In genomic region chr1:6026095-6026809, GRCh38 we compare ENCODE assay signal across 8 cellular contexts. TPM values are rescaled to one million over a fixed set of nuclear protein-coding genes. Genes with fewer than 3 reads are reported as not detected.
DNase-seq lines count a peak whose midpoint lies in the region; ATAC-seq and TF ChIP-seq lines count a peak whose summit lies in the region.

No MANE protein-coding gene starts in this region.

- 5% methylated on average over 4 of the region's 34 CpGs for WGBS in esophagus muscularis mucosa
- no CpG with 5 or more reads among the region's 34 CpGs for WGBS in trophoblast cell (ENCODE audit: extremely low coverage, insufficient coverage, insufficient read length)

- no peak overlapping the region for H2AK5ac ChIP-seq in trophoblast cell (ENCODE audit: low read length)

- peaks cover 8% of the 10 kb centered on the region; the same call in 1 of the 2 replicates for H3K9me3 ChIP-seq in BLaER1
- no peaks in the 10 kb centered on the region for H3K9me3 ChIP-seq in esophagus muscularis mucosa
- H3K9me3 ChIP-seq in trophoblast cell (ENCODE audit: insufficient read depth, low read depth, low read length), result no peaks in the 10 kb centered on the region

- no peak overlapping the region for H2BK12ac ChIP-seq in trophoblast cell (ENCODE audit: low read length)

- H3K9ac ChIP-seq in BLaER1 (peak overlapping the region; percentile 87), trophoblast cell (ENCODE audit: low read length) (no peak overlapping the region)

- H3K4me1 ChIP-seq in BLaER1 (peaks cover 84% of the 10 kb centered on the region), esophagus muscularis mucosa (peaks cover 6 to 13% (median 11%) of the 10 kb centered on the region in 4 donors), trophoblast cell (ENCODE audit: control insufficient read depth in 1 of 2, insufficient read depth in 2 of 2, low read length in 2 of 2) (peaks cover 0 to 3% of the 10 kb centered on the region in 2 experiments)

- ATAC-seq in GM19035 (IDR thresholded peaks at IDR 0.05; ENCODE audit: unreplicated experiment), result peak; percentile 85
- ATAC-seq in HG03139 (IDR thresholded peaks at IDR 0.05; ENCODE audit: unreplicated experiment), result peak; percentile 67

- H3K27ac ChIP-seq in BLaER1 (peak overlapping the region; percentile 97), esophagus muscularis mucosa (replicated peaks in 1 of 4) (peak overlapping the region in 2 of 4 donors; percentile 7 to 11), trophoblast cell (ENCODE audit: low read depth, low read length) (no peak overlapping the region)

- no peak overlapping the region for H3K18ac ChIP-seq in trophoblast cell (ENCODE audit: low read length)

- H3K4ac ChIP-seq in trophoblast cell (ENCODE audit: low read depth, low read length), result no peak overlapping the region

- H3K4me3 ChIP-seq in BLaER1 (peak overlapping the region; percentile 73), esophagus muscularis mucosa (peak overlapping the region; percentile 28 to 43 (median 30)), trophoblast cell (ENCODE audit: low read depth, low read length) (no peak overlapping the region)

- H4K8ac ChIP-seq in trophoblast cell (ENCODE audit: low read depth, low read length), result no peak overlapping the region

- H3K79me2 ChIP-seq in trophoblast cell (ENCODE audit: control insufficient read depth, insufficient read depth, low read length, poor library complexity), result no peaks in the 10 kb centered on the region

- no peaks in the 10 kb centered on the region for H3K79me1 ChIP-seq in trophoblast cell (ENCODE audit: low read length)

- no peak overlapping the region for H4K12ac ChIP-seq in trophoblast cell (ENCODE audit: low read depth, low read length)

- intact Hi-C loops in esophagus muscularis mucosa (cut with DNase I), result no loop called here

- H3K36me3 ChIP-seq in BLaER1, result peaks cover 23% of the 10 kb centered on the region
- no peaks in the 10 kb centered on the region for H3K36me3 ChIP-seq in esophagus muscularis mucosa
- no peaks in the 10 kb centered on the region for H3K36me3 ChIP-seq in trophoblast cell (ENCODE audit: control insufficient read depth in 1 of 2, insufficient read depth in 2 of 2, low read length in 2 of 2)

- no peak overlapping the region for H2BK120ac ChIP-seq in trophoblast cell (ENCODE audit: insufficient read depth, low read length, poor library complexity)

- no peak overlapping the region for H3K23ac ChIP-seq in trophoblast cell (ENCODE audit: low read length)

- no peak overlapping the region for H3K14ac ChIP-seq in trophoblast cell (ENCODE audit: low read length)

- peaks cover 29% of the 10 kb centered on the region for H4K20me1 ChIP-seq in BLaER1

- H3K27me3 ChIP-seq in BLaER1, result no peaks in the 10 kb centered on the region
- peaks cover 0 to 19% (median 0%) of the 10 kb centered on the region in 4 donors for H3K27me3 ChIP-seq in esophagus muscularis mucosa
- no peaks in the 10 kb centered on the region for H3K27me3 ChIP-seq in trophoblast cell (ENCODE audit: insufficient read depth, low read length)

- peak overlapping the region; percentile 99 for H3K4me2 ChIP-seq in BLaER1
- H3K4me2 ChIP-seq in trophoblast cell (ENCODE audit: low read length), result no peak overlapping the region

- no peak overlapping the region for H4K91ac ChIP-seq in trophoblast cell (ENCODE audit: low read depth, low read length)

- DNase-seq in NCI-H82 (lab: John Stamatoyannopoulos, UW) (peak; percentile 95), esophagus muscularis mucosa (ENCODE audit: extremely low spot score) (peak; percentile 92), trophoblast cell (peak; percentile 43 to 50), ureter (ENCODE audit: low spot score) (peak; percentile 83)
- DNase-seq in activated CD8-positive, alpha-beta memory T cell treated with anti-CD3 and anti-CD28 coated beads for 4 hours (ENCODE audit: low read depth in 2 of 2), result peak; percentile 85 to 86

- no peak for TF ChIP-seq CTCF in esophagus muscularis mucosa (IDR thresholded peaks at IDR 0.05)

- TF ChIP-seq POLR2A in esophagus muscularis mucosa (IDR thresholded peaks at IDR 0.05; ENCODE audit: low read depth), result no peak

- no peak overlapping the region for H2AFZ ChIP-seq in trophoblast cell (ENCODE audit: insufficient read depth, low read length, poor library complexity)

- no peak for TF ChIP-seq EP300 in esophagus muscularis mucosa (IDR thresholded peaks at IDR 0.05)

- no peak overlapping the region for H2BK5ac ChIP-seq in trophoblast cell (ENCODE audit: low read depth, low read length, poor library complexity)

RNA-seq across cellular contexts. Expression of gene KCNAB2, which starts 19.4 kb away (rescaled TPM):
- 10 to 100 TPM; 10.4 to 19.3 (median 13.2) TPM for total RNA-seq in esophagus muscularis mucosa
- 0.55 and 0.57 TPM in 2 replicates for polyA plus RNA-seq in trophoblast cell (2013)
- 17.5 TPM for total RNA-seq in ureter

RNA-seq across cellular contexts. Expression of gene NPHP4, which starts 34.0 kb away (rescaled TPM):
- 1 to 10 TPM; 6.5 to 9.1 (median 8.0) TPM for total RNA-seq in esophagus muscularis mucosa
- polyA plus RNA-seq in trophoblast cell (2013), result 2.2 and 2.4 TPM in 2 replicates
- total RNA-seq in ureter, result 15.3 TPM
